ENCODE assay signal across 30 cellular contexts in the genomic region with DNA sequence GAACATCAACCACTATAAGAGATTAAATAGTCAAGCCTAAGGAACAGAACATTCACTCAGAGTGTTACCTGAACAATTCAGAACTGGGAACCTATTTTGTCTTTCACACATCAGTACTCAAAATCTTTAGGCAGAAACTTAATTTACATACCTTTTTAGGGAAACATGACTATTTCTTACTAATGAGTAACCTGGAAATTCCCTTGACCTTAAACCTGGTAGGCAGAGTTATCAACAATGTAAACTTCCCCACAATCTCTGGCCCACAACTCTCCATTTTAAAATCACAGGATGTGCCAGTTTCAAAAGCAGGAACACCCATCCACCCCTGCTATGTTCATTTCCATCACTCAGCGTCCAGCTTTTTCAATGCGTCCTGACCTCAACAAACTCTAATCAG.
DNase-seq lines count a peak whose midpoint lies in the region; ATAC-seq, FAIRE-seq and TF ChIP-seq lines count a peak whose summit lies in the region.
"Had no signal": no experiment of that assay in that cellular context is flagged by ENCODE, and none has a peak within 500 bp of the region (broad histone marks: within the 10 kb centered on the region; RNA-seq: fewer than 3 reads in every experiment).

No MANE protein-coding gene starts in this region.

- no peaks in the 10 kb centered on the region for H3K4me1 ChIP-seq in GM12878 (ENCODE audit: control insufficient read depth, insufficient read depth, low read length)
- H3K4me1 ChIP-seq: gastrocnemius medialis, left ventricle myocardium inferior, psoas muscle, suprapubic skin had no signal

- no peaks in the 10 kb centered on the region for H3K9me3 ChIP-seq in GM12878 (replicated peaks; ENCODE audit: control insufficient read depth, insufficient read depth, low read length)
- H3K9me3 ChIP-seq: gastrocnemius medialis, left ventricle myocardium inferior, psoas muscle, SK-N-SH, suprapubic skin had no signal

- DNase-seq in activated CD8-positive, alpha-beta T cell treated with anti-CD3 and anti-CD28 coated beads for 36 hours, result peak; percentile 20
- DNase-seq in activated CD8-positive, alpha-beta T cell treated with anti-CD3 and anti-CD28 coated beads, Interleukin-2, amount 10 ng/mL, durations not matched to agents 7 days and 5 days, result no peak
- DNase-seq in GM12878 (ENCODE audit: low read depth, low spot score), result no peak
- DNase-seq in AG08396 (ENCODE audit: low spot score), result no peak
- no peak for DNase-seq in retina
- DNase-seq: activated CD4-positive, alpha-beta T cell treated with anti-CD3 and anti-CD28 coated beads, Interleukin-2, amount 10 ng/mL, durations not matched to agents 7 days and 5 days; activated naive CD4-positive, alpha-beta T cell treated with anti-CD3 and anti-CD28 coated beads, Interleukin-2, amount 10 ng/mL, durations not matched to agents 7 days and 5 days; AML-193; caudate nucleus; CD4-positive, alpha-beta memory T cell; dermis blood vessel endothelial cell; DMS153; gastrocnemius medialis; left ventricle myocardium inferior; naive thymus-derived CD4-positive, alpha-beta T cell; NCI-H1092 treated with DMSO at 0.1 percent for 48 hours; NCI-H187 treated with DMSO at 0.1 percent for 48 hours; nucleus accumbens; psoas muscle; SK-N-SH had no signal

- CTCF ChIA-PET in activated CD8-positive, alpha-beta T cell treated with anti-CD3 and anti-CD28 coated beads for 36 hours (lab: Charles Lee), result interaction anchor here (1.3 kb wide), 1 partner anchor 17 kb away, joined by 3 read pairs; no protein-coding TSS in a partner anchor
- CTCF ChIA-PET in activated CD8-positive, alpha-beta T cell treated with anti-CD3 and anti-CD28 coated beads, Interleukin-2, amount 10 ng/mL, durations not matched to agents 7 days and 5 days (lab: Charles Lee), result no interaction called here
- CTCF ChIA-PET in GM12878 (lab: Yijun Ruan, JAX), result no interaction called here

- H3K4me3 Mint-ChIP-seq in activated CD8-positive, alpha-beta T cell treated with anti-CD3 and anti-CD28 coated beads for 36 hours, result no peak overlapping the region
- no peak overlapping the region for H3K4me3 Mint-ChIP-seq in activated CD8-positive, alpha-beta T cell treated with anti-CD3 and anti-CD28 coated beads, Interleukin-2, amount 10 ng/mL, durations not matched to agents 7 days and 5 days
- H3K4me3 Mint-ChIP-seq: activated CD4-positive, alpha-beta T cell treated with anti-CD3 and anti-CD28 coated beads, Interleukin-2, amount 10 ng/mL, durations not matched to agents 7 days and 5 days; activated naive CD4-positive, alpha-beta T cell treated with anti-CD3 and anti-CD28 coated beads, Interleukin-2, amount 10 ng/mL, durations not matched to agents 7 days and 5 days; CD4-positive, alpha-beta memory T cell; mesothelial cell of epicardium; naive thymus-derived CD4-positive, alpha-beta T cell had no signal

- H4K20me1 ChIP-seq in GM12878 (ENCODE audit: control insufficient read depth, insufficient read depth), result no peaks in the 10 kb centered on the region

- H3K4me1 Mint-ChIP-seq in activated CD8-positive, alpha-beta T cell treated with anti-CD3 and anti-CD28 coated beads for 36 hours (ENCODE audit: low read depth), result peaks cover 39% of the 10 kb centered on the region
- H3K4me1 Mint-ChIP-seq in activated CD8-positive, alpha-beta T cell treated with anti-CD3 and anti-CD28 coated beads, Interleukin-2, amount 10 ng/mL, durations not matched to agents 7 days and 5 days (ENCODE audit: low read depth), result peaks cover 9% of the 10 kb centered on the region
- H3K4me1 Mint-ChIP-seq: activated naive CD4-positive, alpha-beta T cell treated with anti-CD3 and anti-CD28 coated beads, Interleukin-2, amount 10 ng/mL, durations not matched to agents 7 days and 5 days; CD4-positive, alpha-beta memory T cell; mesothelial cell of epicardium had no signal

- 6% methylated on average over 2 of the region's 2 CpGs for WGBS in GM12878 (ENCODE audit: insufficient coverage, insufficient replicate concordance, low lambda C conversion rate, missing lambda C conversion rate)

- no peak for FAIRE-seq in GM12878 (lab: Jason Lieb, UNC)
- FAIRE-seq: astrocyte, endometrium, G401.6, urothelium cell line had no signal

- in situ Hi-C loops in GM12878 (cut with MboI), result no loop called here

- H3K36me3 ChIP-seq in GM12878 (ENCODE audit: control insufficient read depth in 2 of 2, insufficient read depth in 2 of 2, low read length in 1 of 2), result no peaks in the 10 kb centered on the region
- H3K36me3 ChIP-seq: gastrocnemius medialis, left ventricle myocardium inferior, suprapubic skin had no signal

- H3K27me3 Mint-ChIP-seq in activated CD8-positive, alpha-beta T cell treated with anti-CD3 and anti-CD28 coated beads for 36 hours, result peaks cover 5% of the 10 kb centered on the region
- H3K27me3 Mint-ChIP-seq in activated CD8-positive, alpha-beta T cell treated with anti-CD3 and anti-CD28 coated beads, Interleukin-2, amount 10 ng/mL, durations not matched to agents 7 days and 5 days (ENCODE audit: low read depth), result peaks cover 5% of the 10 kb centered on the region
- H3K27me3 Mint-ChIP-seq: activated naive CD4-positive, alpha-beta T cell treated with anti-CD3 and anti-CD28 coated beads, Interleukin-2, amount 10 ng/mL, durations not matched to agents 7 days and 5 days had no signal

- TF ChIP-seq RAD21 in GM12878 (IDR thresholded peaks at IDR 0.05; ENCODE audit: insufficient read depth, low read depth, low read length), result no peak

- peak overlapping the region; percentile 63 for H3K27ac Mint-ChIP-seq in activated CD8-positive, alpha-beta T cell treated with anti-CD3 and anti-CD28 coated beads for 36 hours
- H3K27ac Mint-ChIP-seq in activated CD8-positive, alpha-beta T cell treated with anti-CD3 and anti-CD28 coated beads, Interleukin-2, amount 10 ng/mL, durations not matched to agents 7 days and 5 days, result no peak overlapping the region
- H3K27ac Mint-ChIP-seq: activated CD4-positive, alpha-beta T cell treated with anti-CD3 and anti-CD28 coated beads, Interleukin-2, amount 10 ng/mL, durations not matched to agents 7 days and 5 days; activated naive CD4-positive, alpha-beta T cell treated with anti-CD3 and anti-CD28 coated beads, Interleukin-2, amount 10 ng/mL, durations not matched to agents 7 days and 5 days; CD4-positive, alpha-beta memory T cell; mesothelial cell of epicardium; naive thymus-derived CD4-positive, alpha-beta T cell had no signal

- peak; percentile 64 for ATAC-seq in activated CD8-positive, alpha-beta T cell treated with anti-CD3 and anti-CD28 coated beads for 36 hours
- ATAC-seq in activated CD8-positive, alpha-beta T cell treated with anti-CD3 and anti-CD28 coated beads, Interleukin-2, amount 10 ng/mL, durations not matched to agents 7 days and 5 days, result no peak
- ATAC-seq in GM18868 (IDR thresholded peaks at IDR 0.05; ENCODE audit: unreplicated experiment), result peak; percentile 78
- peak; percentile 54 for ATAC-seq in HG02938 (IDR thresholded peaks at IDR 0.05; ENCODE audit: unreplicated experiment)
- ATAC-seq in GM12878, result no peak
- ATAC-seq in HG02970 (IDR thresholded peaks at IDR 0.05; ENCODE audit: low FRiP score, unreplicated experiment), result no peak
- ATAC-seq: gastrocnemius medialis; naive thymus-derived CD4-positive, alpha-beta T cell; psoas muscle had no signal

- peaks cover 3% of the 10 kb centered on the region for H3K36me3 Mint-ChIP-seq in activated CD8-positive, alpha-beta T cell treated with anti-CD3 and anti-CD28 coated beads for 36 hours (ENCODE audit: low read depth)
- H3K36me3 Mint-ChIP-seq in activated CD8-positive, alpha-beta T cell treated with anti-CD3 and anti-CD28 coated beads, Interleukin-2, amount 10 ng/mL, durations not matched to agents 7 days and 5 days (ENCODE audit: low read depth), result no peaks in the 10 kb centered on the region
- H3K36me3 Mint-ChIP-seq: activated naive CD4-positive, alpha-beta T cell treated with anti-CD3 and anti-CD28 coated beads, Interleukin-2, amount 10 ng/mL, durations not matched to agents 7 days and 5 days; CD4-positive, alpha-beta memory T cell; mesothelial cell of epicardium had no signal

- BruUV-seq in GM12878 (replicated peaks; lab: Mats Ljungman, UMichigan), result no TSS peak

- H3K27me3 ChIP-seq in GM12878 (replicated peaks in 1 of 2; ENCODE audit: control insufficient read depth in 2 of 2, insufficient read depth in 2 of 2, low read length in 1 of 2), result no peaks in the 10 kb centered on the region
- H3K27me3 ChIP-seq: gastrocnemius medialis, hepatocyte, suprapubic skin had no signal

- no peak overlapping the region for H3K9ac ChIP-seq in GM12878 (ENCODE audit: control insufficient read depth, insufficient read depth, low read length)
- H3K9ac ChIP-seq: SK-N-SH had no signal

- intact Hi-C loops in activated CD8-positive, alpha-beta T cell treated with anti-CD3 and anti-CD28 coated beads for 36 hours (cut with micrococcal nuclease), result no loop called here
- intact Hi-C loops in GM12878 (cut with micrococcal nuclease; ENCODE audit: unreplicated experiment), result no loop called here

- H2AFZ ChIP-seq in GM12878 (ENCODE audit: control insufficient read depth, low read depth, low read length), result no peak overlapping the region
- H2AFZ ChIP-seq: hepatocyte had no signal

- H3K27ac ChIP-seq in GM12878 (ENCODE audit: control insufficient read depth, insufficient read depth), result no peak overlapping the region
- H3K27ac ChIP-seq: gastrocnemius medialis, hepatocyte, left ventricle myocardium inferior, psoas muscle, suprapubic skin had no signal

- H3K9me3 Mint-ChIP-seq in activated CD8-positive, alpha-beta T cell treated with anti-CD3 and anti-CD28 coated beads for 36 hours, result no peaks in the 10 kb centered on the region
- H3K9me3 Mint-ChIP-seq in activated CD8-positive, alpha-beta T cell treated with anti-CD3 and anti-CD28 coated beads, Interleukin-2, amount 10 ng/mL, durations not matched to agents 7 days and 5 days (ENCODE audit: insufficient read depth), result no peaks in the 10 kb centered on the region
- H3K9me3 Mint-ChIP-seq: activated CD4-positive, alpha-beta T cell treated with anti-CD3 and anti-CD28 coated beads, Interleukin-2, amount 10 ng/mL, durations not matched to agents 7 days and 5 days; activated naive CD4-positive, alpha-beta T cell treated with anti-CD3 and anti-CD28 coated beads, Interleukin-2, amount 10 ng/mL, durations not matched to agents 7 days and 5 days; mesothelial cell of epicardium had no signal

- TF ChIP-seq POLR2A in GM12878 (IDR thresholded peaks at IDR 0.05; ENCODE audit: low read depth, low read length), result no peak

- TF ChIP-seq CTCF in activated CD8-positive, alpha-beta T cell treated with anti-CD3 and anti-CD28 coated beads for 36 hours (IDR thresholded peaks at IDR 0.05), result no peak
- TF ChIP-seq CTCF in GM12878 (IDR thresholded peaks at IDR 0.05 in 2 of 3, conservative IDR thresholded peaks at IDR 0.05 in 1 of 3; ENCODE audit: control insufficient read depth in 2 of 3, extremely low read depth in 1 of 3, insufficient read depth in 1 of 3, low read depth in 3 of 3, low read length in 3 of 3), result no peak

- POLR2A ChIA-PET in activated CD8-positive, alpha-beta T cell treated with anti-CD3 and anti-CD28 coated beads for 36 hours (lab: Charles Lee), result interaction anchor here (1.1 kb wide), 1 partner anchor 11 kb away, joined by 3 read pairs; no protein-coding TSS in a partner anchor
- POLR2A ChIA-PET in activated CD8-positive, alpha-beta T cell treated with anti-CD3 and anti-CD28 coated beads, Interleukin-2, amount 10 ng/mL, durations not matched to agents 7 days and 5 days (lab: Charles Lee), result no interaction called here
- POLR2A ChIA-PET in GM12878 (lab: Charles Lee), result no interaction called here

- RAD21 ChIA-PET in GM12878 (lab: Charles Lee; ENCODE audit: unreplicated experiment), result no interaction called here

- SMC1A ChIA-PET in GM12878 (lab: Charles Lee; ENCODE audit: uncharacterized antibody, unreplicated experiment), result no interaction called here

- H3K79me2 ChIP-seq in GM12878 (ENCODE audit: control insufficient read depth, insufficient read depth, low read length), result no peaks in the 10 kb centered on the region
- H3K79me2 ChIP-seq: hepatocyte had no signal

- no peak for TF ChIP-seq EP300 in GM12878 (IDR thresholded peaks at IDR 0.05; ENCODE audit: borderline replicate concordance in 1 of 2, control insufficient read depth in 1 of 2, low read depth in 2 of 2, low read length in 2 of 2)

- no peak overlapping the region for H3K4me2 ChIP-seq in GM12878 (ENCODE audit: control insufficient read depth, insufficient read depth)
- H3K4me2 ChIP-seq: hepatocyte, SK-N-SH had no signal

- no peak overlapping the region for H3K4me3 ChIP-seq in GM12878
- H3K4me3 ChIP-seq: gastrocnemius medialis, hepatocyte, left ventricle myocardium inferior, psoas muscle, suprapubic skin had no signal

Comparison
In these comparisons a context has a peak if more than half of its experiments do, and no peak if none do; other contexts are left out.
1. ATAC-seq: peak in activated CD8-positive, alpha-beta T cell treated with anti-CD3 and anti-CD28 coated beads for 36 hours (single experiment), GM18868 (single experiment) and HG02938 (single experiment); none in activated CD8-positive, alpha-beta T cell treated with anti-CD3 and anti-CD28 coated beads, Interleukin-2, amount 10 ng/mL, durations not matched to agents 7 days and 5 days (single experiment), GM12878 (single experiment) and HG02970 (single experiment).